Comparison of ENCODE assay signal across 13 cellular contexts in genomic region chr19:16088985-16089846, GRCh38. TPM values are rescaled to one million over a fixed set of nuclear protein-coding genes. Genes with fewer than 3 reads are reported as not detected.
DNase-seq lines count a peak whose midpoint lies in the region; ATAC-seq and TF ChIP-seq lines count a peak whose summit lies in the region.
"Had no signal": no experiment of that assay in that cellular context is flagged by ENCODE, and none has a peak within 500 bp of the region (broad histone marks: within the 10 kb centered on the region; RNA-seq: fewer than 3 reads in every experiment).

No MANE protein-coding gene starts in this region.

- TF ChIP-seq CTCF in breast epithelium (IDR thresholded peaks at IDR 0.05) (peak in 1 of 3 donors; percentile 4), type B pancreatic cell (conservative IDR thresholded peaks at IDR 0.05) (no peak)

- H3K9me3 ChIP-seq in breast epithelium (no peaks in the 10 kb centered on the region), mucosa of stomach (ENCODE audit: control insufficient read depth, low read length) (no peaks in the 10 kb centered on the region)

- peak overlapping the region; percentile 81 to 85 for H3K27ac ChIP-seq in breast epithelium

- no peak overlapping the region for H3K4me3 ChIP-seq in breast epithelium
- H3K4me3 ChIP-seq in mucosa of stomach (ENCODE audit: low read length) = peak overlapping the region; percentile 4

- H3K9ac ChIP-seq in mucosa of stomach (ENCODE audit: low read length) = peak overlapping the region; percentile 39

- DNase-seq in activated naive CD4-positive, alpha-beta T cell treated with anti-CD3 and anti-CD28 coated beads for 36 hours = no peak
- no peak for DNase-seq in activated naive CD4-positive, alpha-beta T cell treated with Interleukin-2 at 50 U/mL for 16 hours
- DNase-seq in breast epithelium (ENCODE audit: low spot score in 2 of 2) (no peak), type B pancreatic cell (ENCODE audit: extremely low spot score, unreplicated experiment) (no peak), head of caudate nucleus (no peak), midbrain (lab: John Stamatoyannopoulos, UW) (no peak)
- DNase-seq: activated T-cell treated with anti-CD3 and anti-CD28 coated beads, Interleukin-2, amount 50 U/mL, for 1 hour; MV-4-11; stimulated activated naive CD8-positive, alpha-beta T cell treated with anti-CD3 and anti-CD28 coated beads, Interleukin-15, amount 100 ng/mL, for 72 hours had no signal

- H3K27me3 ChIP-seq in breast epithelium = no peaks in the 10 kb centered on the region
- no peaks in the 10 kb centered on the region for H3K27me3 ChIP-seq in mucosa of stomach (ENCODE audit: control insufficient read depth, insufficient read depth, low read length)

- peaks cover 33% of the 10 kb centered on the region for H3K4me1 Mint-ChIP-seq in activated naive CD4-positive, alpha-beta T cell treated with anti-CD3 and anti-CD28 coated beads for 36 hours (ENCODE audit: low read depth)
- H3K4me1 Mint-ChIP-seq in type B pancreatic cell (ENCODE audit: unreplicated experiment) = peaks cover 16% of the 10 kb centered on the region

- H3K36me3 Mint-ChIP-seq in activated naive CD4-positive, alpha-beta T cell treated with anti-CD3 and anti-CD28 coated beads for 36 hours (ENCODE audit: low read depth) = peaks cover 76% of the 10 kb centered on the region
- peaks cover 49% of the 10 kb centered on the region for H3K36me3 Mint-ChIP-seq in type B pancreatic cell

- no peaks in the 10 kb centered on the region for H3K9me3 Mint-ChIP-seq in activated naive CD4-positive, alpha-beta T cell treated with anti-CD3 and anti-CD28 coated beads for 36 hours
- no peaks in the 10 kb centered on the region for H3K9me3 Mint-ChIP-seq in type B pancreatic cell
- H3K9me3 Mint-ChIP-seq: stimulated activated naive CD8-positive, alpha-beta T cell treated with anti-CD3 and anti-CD28 coated beads, Interleukin-15, amount 100 ng/mL, for 72 hours had no signal

- intact Hi-C loops in activated naive CD4-positive, alpha-beta T cell treated with anti-CD3 and anti-CD28 coated beads for 36 hours (cut with micrococcal nuclease) = no loop called here
- intact Hi-C loops in breast epithelium (cut with DNase I; ENCODE audit: low total_unique reads) (no loop called here), head of caudate nucleus (cut with DNase I) (no loop called here)

- H3K27me3 Mint-ChIP-seq in activated naive CD4-positive, alpha-beta T cell treated with anti-CD3 and anti-CD28 coated beads for 36 hours (ENCODE audit: low read depth) = no peaks in the 10 kb centered on the region
- no peaks in the 10 kb centered on the region for H3K27me3 Mint-ChIP-seq in type B pancreatic cell
- H3K27me3 Mint-ChIP-seq: stimulated activated naive CD8-positive, alpha-beta T cell treated with anti-CD3 and anti-CD28 coated beads, Interleukin-15, amount 100 ng/mL, for 72 hours had no signal

- no peak overlapping the region for H3K4me3 Mint-ChIP-seq in activated naive CD4-positive, alpha-beta T cell treated with anti-CD3 and anti-CD28 coated beads for 36 hours
- H3K4me3 Mint-ChIP-seq in type B pancreatic cell = peak overlapping the region; percentile 74
- H3K4me3 Mint-ChIP-seq: stimulated activated naive CD8-positive, alpha-beta T cell treated with anti-CD3 and anti-CD28 coated beads, Interleukin-15, amount 100 ng/mL, for 72 hours had no signal

- no peak for TF ChIP-seq POLR2A in breast epithelium (IDR thresholded peaks at IDR 0.05)

- CTCF ChIA-PET in activated naive CD4-positive, alpha-beta T cell treated with anti-CD3 and anti-CD28 coated beads for 36 hours (lab: Charles Lee) = interaction anchor here (1.0 to 1.2 kb wide), 3 partner anchors 23 to 27 kb away, joined by 3 to 4 read pairs (median 4); no protein-coding TSS in a partner anchor

- H3K4me1 ChIP-seq in breast epithelium (peaks cover 0 to 7% of the 10 kb centered on the region in 2 donors), mucosa of stomach (ENCODE audit: control insufficient read depth, insufficient read depth, low read length) (peaks cover 33% of the 10 kb centered on the region)

- H3K36me3 ChIP-seq in breast epithelium (no peaks in the 10 kb centered on the region), mucosa of stomach (ENCODE audit: control insufficient read depth, insufficient read depth, low read length) (peaks cover 49% of the 10 kb centered on the region)

- no peak for ATAC-seq in GM18498 (IDR thresholded peaks at IDR 0.05; ENCODE audit: unreplicated experiment)
- ATAC-seq: stimulated activated naive CD8-positive, alpha-beta T cell treated with anti-CD3 and anti-CD28 coated beads, Interleukin-15, amount 100 ng/mL, for 72 hours had no signal

- H3K27ac Mint-ChIP-seq in activated naive CD4-positive, alpha-beta T cell treated with anti-CD3 and anti-CD28 coated beads for 36 hours = peak overlapping the region; percentile 30
- H3K27ac Mint-ChIP-seq in type B pancreatic cell = peak overlapping the region; percentile 95

RNA-seq across cellular contexts. Expression of gene TPM4, which starts 12.9 kb away (rescaled TPM):
- total RNA-seq in activated naive CD4-positive, alpha-beta T cell treated with anti-CD3 and anti-CD28 coated beads for 36 hours = 100 to 1,000 TPM; 240 to 254 TPM
- total RNA-seq in breast epithelium = 100 to 1,000 TPM; 257 to 652 (median 430) TPM
- total RNA-seq in type B pancreatic cell (ENCODE audit: low replicate concordance) = 425 and 472 TPM in 2 replicates

RNA-seq across cellular contexts. Expression of gene RAB8A, which starts 22.5 kb away (rescaled TPM):
- 10 to 100 TPM; 90.5 to 95.2 TPM for total RNA-seq in activated naive CD4-positive, alpha-beta T cell treated with anti-CD3 and anti-CD28 coated beads for 36 hours
- total RNA-seq in breast epithelium (10 to 100 TPM; 34.7 to 40.6 (median 38.8) TPM), type B pancreatic cell (ENCODE audit: low replicate concordance) (86.9 and 98.7 TPM in 2 replicates)

RNA-seq across cellular contexts. Expression of gene HSH2D, which starts 54.3 kb away (rescaled TPM):
- total RNA-seq in activated naive CD4-positive, alpha-beta T cell treated with anti-CD3 and anti-CD28 coated beads for 36 hours = 10 to 100 TPM; 18.3 to 20.7 TPM
- total RNA-seq in breast epithelium (1 to 10 TPM in 2 of 3 donors, under 1 TPM in 1; 0.16 to 5.7 (median 5.6) TPM), type B pancreatic cell (ENCODE audit: low replicate concordance) (0.68 and 1.5 TPM in 2 replicates)
- total RNA-seq: cerebellum, H4 had no signal
